ENCODE assay signal across 8 cellular contexts in genomic region chr6:111573118-111573883, GRCh38. TPM values are rescaled to one million over a fixed set of nuclear protein-coding genes. Genes with fewer than 3 reads are reported as not detected.
A peak's percentile ranks its signal among the peaks of the same experiment; 100 is the strongest.
DNase-seq lines count a peak whose midpoint lies in the region; ATAC-seq, FAIRE-seq and TF ChIP-seq lines count a peak whose summit lies in the region.
"Had no signal": no experiment of that assay in that cellular context is flagged by ENCODE, and none has a peak within 500 bp of the region (broad histone marks: within the 10 kb centered on the region; RNA-seq: fewer than 3 reads in every experiment).

No MANE protein-coding gene starts in this region.

- no peak for TF ChIP-seq CTCF in stomach (IDR thresholded peaks at IDR 0.05)

- no peaks in the 10 kb centered on the region for H3K27me3 Mint-ChIP-seq in activated naive CD8-positive, alpha-beta T cell

- H3K36me3 Mint-ChIP-seq in activated naive CD8-positive, alpha-beta T cell = peaks cover 9% of the 10 kb centered on the region

- no peak overlapping the region for H3K4me3 Mint-ChIP-seq in activated naive CD8-positive, alpha-beta T cell

- TF ChIP-seq EP300 in stomach (IDR thresholded peaks at IDR 0.05) = no peak

- peak overlapping the region; percentile 92 for H3K27ac Mint-ChIP-seq in activated naive CD8-positive, alpha-beta T cell

- peaks cover 5% of the 10 kb centered on the region; the same call in 1 of the 2 replicates for H3K4me1 ChIP-seq in HUES48 (ENCODE audit: control insufficient read depth, insufficient read depth, low read length)
- peaks cover 5 to 50% (median 27%) of the 10 kb centered on the region in 4 donors for H3K4me1 ChIP-seq in stomach

- FAIRE-seq in GM12891 (lab: Jason Lieb, UNC) = no peak

- H3K36me3 ChIP-seq in HUES48 (ENCODE audit: control insufficient read depth, insufficient read depth, low read length) = peaks cover 37% of the 10 kb centered on the region
- peaks cover 30 to 88% (median 71%) of the 10 kb centered on the region in 4 donors for H3K36me3 ChIP-seq in stomach

- H3K9ac ChIP-seq in HUES48 (ENCODE audit: low read depth, low read length) = no peak overlapping the region

- peaks cover 20% of the 10 kb centered on the region for H3K4me1 Mint-ChIP-seq in activated naive CD8-positive, alpha-beta T cell (ENCODE audit: low read depth)

- no peak overlapping the region for H3K4me3 ChIP-seq in HUES48 (ENCODE audit: low read depth, low read length)
- no peak overlapping the region for H3K4me3 ChIP-seq in stomach

- 47 to 63% (median 58%) methylated on average over 8 of the region's 8 CpGs for WGBS in stomach, 5 donors

- no peaks in the 10 kb centered on the region for H3K9me3 Mint-ChIP-seq in activated naive CD8-positive, alpha-beta T cell (ENCODE audit: low read depth)

- DNase-seq in left cardiac atrium = peak; percentile 39
- DNase-seq in stomach = no peak
- DNase-seq in GM19240 (ENCODE audit: insufficient read length, low spot score) = no peak
- DNase-seq in GM12891 (ENCODE audit: insufficient read length, low spot score) = no peak
- DNase-seq: Karpas-422 had no signal

- H3K27me3 ChIP-seq in HUES48 (ENCODE audit: control insufficient read depth, insufficient read depth, low read length) (no peaks in the 10 kb centered on the region), stomach (no peaks in the 10 kb centered on the region)

- H3K27ac ChIP-seq in HUES48 (ENCODE audit: low read depth, low read length) = peak overlapping the region; percentile 17
- H3K27ac ChIP-seq in stomach = peak overlapping the region; percentile 18 to 77 (median 74)

- intact Hi-C loops in left cardiac atrium (cut with DNase I) = no loop called here
- intact Hi-C loops in stomach (cut with DNase I; ENCODE audit: low total_unique reads) = no loop called here

- TF ChIP-seq POLR2A in stomach (IDR thresholded peaks at IDR 0.05) (no peak), GM12891 (IDR thresholded peaks at IDR 0.05; ENCODE audit: low read depth, low read length) (no peak)

- H3K9me3 ChIP-seq in HUES48 (ENCODE audit: control insufficient read depth, insufficient read depth, low read length) = no peaks in the 10 kb centered on the region
- H3K9me3 ChIP-seq in stomach = no peaks in the 10 kb centered on the region

- ATAC-seq in left cardiac atrium (peak; percentile 22 to 38), GM21367 (IDR thresholded peaks at IDR 0.05; ENCODE audit: unreplicated experiment) (no peak)

TF ChIP-seq in GM12891, 5 proteins besides CTCF, POLR2A, EP300 and RAD21:
- TF ChIP-seq POLR2AphosphoS5 (IDR thresholded peaks at IDR 0.05; ENCODE audit: low read depth, low read length) = no peak
- no peak for TF ChIP-seq PAX5 (IDR thresholded peaks at IDR 0.05; ENCODE audit: insufficient read depth, low read length, severe bottlenecking)
- no peak for TF ChIP-seq TAF1 (IDR thresholded peaks at IDR 0.05; ENCODE audit: low read depth, low read length)
- TF ChIP-seq SPI1 (IDR thresholded peaks at IDR 0.05; ENCODE audit: low read depth, low read length) = no peak
- TF ChIP-seq POU2F2 (IDR thresholded peaks at IDR 0.05; ENCODE audit: low read depth, low read length) = no peak

RNA-seq across cellular contexts. Expression of gene TRAF3IP2, which starts 32.4 kb away (rescaled TPM):
- 10 to 100 TPM; 11.2 to 13.2 TPM for total RNA-seq in left cardiac atrium
- 10 to 100 TPM; 11.1 to 87.2 (median 23.5) TPM for total RNA-seq in stomach
- 10 to 100 TPM; 40.6 to 64.4 (median 62.5) TPM for polyA plus RNA-seq in stomach
- polyA plus RNA-seq in GM12891 (2012; ENCODE audit: low read depth, missing spikeins) = 32.1 TPM
